Comparison of ENCODE assay signal across 23 cellular contexts in the genomic region with DNA sequence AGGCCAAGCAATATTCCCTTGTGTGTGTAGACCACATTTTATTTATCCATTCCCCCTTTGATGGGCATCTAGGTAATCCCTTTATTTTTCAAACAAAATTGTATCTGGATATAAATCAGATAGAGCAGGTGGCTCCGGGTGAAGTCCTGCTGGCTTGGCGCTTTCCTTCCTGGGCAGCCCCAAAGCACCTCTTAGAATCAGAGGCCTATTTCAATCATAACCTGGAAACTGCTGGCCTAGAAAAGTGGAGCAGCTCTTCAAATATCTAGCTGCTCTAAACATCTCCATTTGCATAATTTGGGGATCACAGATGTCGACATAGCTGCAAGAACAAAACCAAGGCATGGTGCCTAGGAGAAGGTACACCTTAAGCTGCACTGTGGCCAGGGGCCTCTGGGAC. TPM values are rescaled to one million over a fixed set of nuclear protein-coding genes. Genes with fewer than 3 reads are reported as not detected.
"Had no signal": no experiment of that assay in that cellular context is flagged by ENCODE, and none has a peak within 500 bp of the region (broad histone marks: within the 10 kb centered on the region; RNA-seq: fewer than 3 reads in every experiment).

No MANE protein-coding gene starts in this region.

- H3K9me3 ChIP-seq: gastrocnemius medialis, ovary, right lobe of liver, suprapubic skin, transverse colon, upper lobe of right lung, uterus had no signal

- H3K4me1 ChIP-seq: gastrocnemius medialis, suprapubic skin, transverse colon, upper lobe of right lung, uterus had no signal

- H3K27me3 ChIP-seq: gastrocnemius medialis, hepatocyte, ovary, right lobe of liver, transverse colon, upper lobe of right lung, uterus had no signal

- H3K4me3 ChIP-seq: coronary artery, gastrocnemius medialis, hepatocyte, lung, ovary, right lobe of liver, suprapubic skin, transverse colon, upper lobe of right lung, uterus had no signal

- H2AFZ ChIP-seq: hepatocyte had no signal

- H3K4me2 ChIP-seq: hepatocyte had no signal

- ATAC-seq: gastrocnemius medialis; left lobe of liver; natural killer cell; right lobe of liver; stimulated activated naive CD8-positive, alpha-beta T cell treated with anti-CD3 and anti-CD28 coated beads, Interleukin-15, amount 100 ng/mL, for 72 hours; upper lobe of right lung had no signal

- H3K36me3 ChIP-seq: gastrocnemius medialis, ovary, right lobe of liver, suprapubic skin, transverse colon, upper lobe of right lung, uterus had no signal

- DNase-seq: effector CD4-positive, alpha-beta T cell; gastrocnemius medialis; kidney; natural killer cell; ovary; small intestine; stimulated activated CD4-positive, alpha-beta T cell treated with anti-CD3 and anti-CD28 coated beads, Interleukin-15, amount 100 ng/mL, for 24 hours; stimulated activated CD4-positive, alpha-beta T cell treated with anti-CD3 and anti-CD28 coated beads, Interleukin-4, amount 100 ng/mL, for 1 hour; stimulated activated CD8-positive, alpha-beta memory T cell treated with anti-CD3 and anti-CD28 coated beads, Interleukin-4, amount 100 ng/mL, for 48 hours; stimulated activated naive CD4-positive, alpha-beta T cell; stimulated activated naive CD8-positive, alpha-beta T cell treated with anti-CD3 and anti-CD28 coated beads, Interleukin-15, amount 100 ng/mL, for 72 hours; transverse colon; upper lobe of right lung; uterus had no signal

- H3K27ac ChIP-seq: coronary artery, gastrocnemius medialis, hepatocyte, ovary, right lobe of liver, suprapubic skin, transverse colon, upper lobe of right lung, uterus had no signal

RNA-seq across cellular contexts. Expression of gene RASGRF1, which starts 40.2 kb away (rescaled TPM):
- total RNA-seq: gastrocnemius medialis, left lobe of liver, mononuclear cell, natural killer cell, pulmonary artery endothelial cell had no signal
- polyA plus RNA-seq: liver had no signal
